ENCODE assay signal across 20 cellular contexts in genomic region chr12:109737111-109737510, GRCh38. TPM values are rescaled to one million over a fixed set of nuclear protein-coding genes. Genes with fewer than 3 reads are reported as not detected.
DNase-seq lines count a peak whose midpoint lies in the region; ATAC-seq, FAIRE-seq and TF ChIP-seq lines count a peak whose summit lies in the region.
"Had no signal": no experiment of that assay in that cellular context is flagged by ENCODE, and none has a peak within 500 bp of the region (broad histone marks: within the 10 kb centered on the region; RNA-seq: fewer than 3 reads in every experiment).

No MANE protein-coding gene starts in this region.

- peaks cover 0 to 50% (median 0%) of the 10 kb centered on the region in 4 donors for H3K4me1 ChIP-seq in Peyer's patch
- H3K4me1 ChIP-seq: ascending aorta, HAP-1, prostate gland had no signal

- H3K27ac ChIP-seq in Peyer's patch, result no peak overlapping the region
- H3K27ac ChIP-seq: ascending aorta, prostate gland, SJSA1 had no signal

- H3K36me3 ChIP-seq in Peyer's patch, result no peaks in the 10 kb centered on the region
- H3K36me3 ChIP-seq: ascending aorta, HAP-1, prostate gland, SJSA1, spleen had no signal

- DNase-seq in activated effector memory CD4-positive, alpha-beta T cell treated with anti-CD3 and anti-CD28 coated beads, Interleukin-2, amount 50 U/mL, for 16 hours, result peak; percentile 34
- DNase-seq in activated effector memory CD4-positive, alpha-beta T cell treated with Interleukin-2 at 50 U/mL for 16 hours, result no peak
- peak in 2 of 3 donors; percentile 22 to 24 for DNase-seq in Peyer's patch
- DNase-seq in islet precursor cell, result peak; percentile 40
- DNase-seq in sciatic nerve (ENCODE audit: low spot score), result peak; percentile 35
- no peak for DNase-seq in GM12891 (ENCODE audit: insufficient read length, low spot score)
- DNase-seq in NCI-H1048 (lab: John Stamatoyannopoulos, UW), result no peak
- no peak for DNase-seq in activated naive CD4-positive, alpha-beta T cell (lab: John Stamatoyannopoulos, UW)
- DNase-seq: effector memory CD8-positive, alpha-beta T cell; naive thymus-derived CD8-positive, alpha-beta T cell; NCI-H1417 treated with DMSO at 0.1 percent for 48 hours; NCI-H2171 treated with DMSO at 0.1 percent for 48 hours; NCI-H69; PC-3; stimulated activated CD4-positive, alpha-beta T cell treated with anti-CD3 and anti-CD28 coated beads, Interleukin-4, amount 100 ng/mL, for 4 hours had no signal

- no peak overlapping the region for H3K4me3 ChIP-seq in Peyer's patch
- H3K4me3 ChIP-seq: ascending aorta, HAP-1, prostate gland, SJSA1, spleen had no signal

- no peak for ATAC-seq in sciatic nerve
- ATAC-seq: PC-3 had no signal

- intact Hi-C loops in sciatic nerve (cut with DNase I), result no loop called here

- TF ChIP-seq POLR2A in Peyer's patch (IDR thresholded peaks at IDR 0.05) (no peak), GM12891 (IDR thresholded peaks at IDR 0.05; ENCODE audit: low read depth, low read length) (no peak)

- FAIRE-seq in GM12891 (lab: Jason Lieb, UNC), result no peak

- H3K9me3 ChIP-seq in Peyer's patch, result no peaks in the 10 kb centered on the region
- H3K9me3 ChIP-seq: ascending aorta, HAP-1, prostate gland, SJSA1, spleen had no signal

- no peak for TF ChIP-seq CTCF in Peyer's patch (IDR thresholded peaks at IDR 0.05)

- H3K27me3 ChIP-seq in Peyer's patch, result no peaks in the 10 kb centered on the region
- H3K27me3 ChIP-seq: ascending aorta, SJSA1 had no signal

TF ChIP-seq in GM12891, 5 proteins besides CTCF, POLR2A, EP300 and RAD21:
- no peak for TF ChIP-seq TAF1 (IDR thresholded peaks at IDR 0.05; ENCODE audit: low read depth, low read length)
- no peak for TF ChIP-seq SPI1 (IDR thresholded peaks at IDR 0.05; ENCODE audit: low read depth, low read length)
- no peak for TF ChIP-seq POU2F2 (IDR thresholded peaks at IDR 0.05; ENCODE audit: low read depth, low read length)
- TF ChIP-seq PAX5 (IDR thresholded peaks at IDR 0.05; ENCODE audit: insufficient read depth, low read length, severe bottlenecking), result no peak
- TF ChIP-seq POLR2AphosphoS5 (IDR thresholded peaks at IDR 0.05; ENCODE audit: low read depth, low read length), result no peak

RNA-seq across cellular contexts. Expression of gene FAM222A, which starts 23.5 kb away (rescaled TPM):
- total RNA-seq in Peyer's patch (10 to 100 TPM in 1 of 4 donors, 1 to 10 TPM in 3; 3.9 to 26.1 (median 7.0) TPM), sciatic nerve (4.7 TPM)
- polyA plus RNA-seq in GM12891 (2012; ENCODE audit: low read depth, missing spikeins), result 0.08 TPM

Comparison
In these comparisons a context has a peak if more than half of its experiments do, and no peak if none do; other contexts are left out.
1. DNase-seq: peak in activated effector memory CD4-positive, alpha-beta T cell treated with anti-CD3 and anti-CD28 coated beads, Interleukin-2, amount 50 U/mL, for 16 hours (single experiment), Peyer's patch (2 of 3), islet precursor cell (single experiment) and sciatic nerve (single experiment); none in activated effector memory CD4-positive, alpha-beta T cell treated with Interleukin-2 at 50 U/mL for 16 hours (single experiment), GM12891 (single experiment), NCI-H1048 (single experiment) and activated naive CD4-positive, alpha-beta T cell (0 of 4).